Comparison of ENCODE assay signal across 12 cellular contexts in the genomic region with DNA sequence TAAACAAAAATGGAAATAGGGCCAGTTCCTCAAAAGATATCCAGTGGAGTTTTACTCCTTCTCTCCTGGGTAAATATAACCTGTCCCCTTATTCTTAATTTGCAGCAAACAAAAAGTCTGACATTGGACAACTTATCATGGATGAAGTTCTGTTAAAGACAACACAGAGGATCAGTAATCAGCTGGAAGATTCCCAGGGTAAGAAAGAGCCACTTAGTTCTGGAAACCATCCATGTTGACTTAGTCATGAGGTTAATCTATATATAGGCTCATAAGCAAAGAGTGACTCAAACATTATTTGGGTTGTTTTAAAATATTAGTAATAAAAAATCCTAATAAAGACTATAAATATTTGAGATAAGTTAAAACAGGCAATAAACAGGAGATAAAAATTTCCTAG. TPM values are rescaled to one million over a fixed set of nuclear protein-coding genes. Genes with fewer than 3 reads are reported as not detected.
DNase-seq lines count a peak whose midpoint lies in the region; ATAC-seq and TF ChIP-seq lines count a peak whose summit lies in the region.
"Had no signal": no experiment of that assay in that cellular context is flagged by ENCODE, and none has a peak within 500 bp of the region (broad histone marks: within the 10 kb centered on the region; RNA-seq: fewer than 3 reads in every experiment).

No MANE protein-coding gene starts in this region.

- no peaks in the 10 kb centered on the region for H3K9me3 ChIP-seq in Caco-2
- no peaks in the 10 kb centered on the region for H3K9me3 ChIP-seq in tibial artery
- H3K9me3 ChIP-seq: prostate gland had no signal

- H3K4me3 ChIP-seq in Caco-2 (ENCODE audit: low read depth, low read length) = no peak overlapping the region
- H3K4me3 ChIP-seq in fibroblast of mammary gland (ENCODE audit: control insufficient read depth, low read depth, low read length) = no peak overlapping the region
- no peak overlapping the region for H3K4me3 ChIP-seq in retinal pigment epithelial cell (ENCODE audit: low read length)
- no peak overlapping the region for H3K4me3 ChIP-seq in tibial artery
- H3K4me3 ChIP-seq: prostate gland had no signal

- no peak for ATAC-seq in naive thymus-derived CD8-positive, alpha-beta T cell

- BruUV-seq in Caco-2 (replicated peaks; lab: Mats Ljungman, UMichigan) = TSS peak; percentile 19

- H3K4me1 Mint-ChIP-seq in Caco-2 (ENCODE audit: low read depth, unreplicated experiment) = peaks cover 6% of the 10 kb centered on the region
- H3K4me1 Mint-ChIP-seq in naive thymus-derived CD8-positive, alpha-beta T cell = peaks cover 0 to 2% (median 0%) of the 10 kb centered on the region in 4 donors
- H3K4me1 Mint-ChIP-seq: activated B cell treated with CpG ODN at 0.5 μM for 24 hours had no signal

- TF ChIP-seq CTCF in Caco-2 (IDR thresholded peaks at IDR 0.05; ENCODE audit: insufficient read depth in 1 of 2, low read depth in 1 of 2, low read length in 1 of 2, severe bottlenecking in 1 of 2, unreplicated experiment in 1 of 2) (no peak), RWPE1 (conservative IDR thresholded peaks at IDR 0.05; ENCODE audit: low read depth) (no peak), fibroblast of mammary gland (conservative IDR thresholded peaks at IDR 0.05; ENCODE audit: control insufficient read depth, insufficient read depth, low read depth, low read length) (no peak), retinal pigment epithelial cell (conservative IDR thresholded peaks at IDR 0.05; ENCODE audit: low read depth, low read length) (no peak), tibial artery (IDR thresholded peaks at IDR 0.05) (no peak)

- H3K4me3 Mint-ChIP-seq in Caco-2 (ENCODE audit: unreplicated experiment) = no peak overlapping the region
- H3K4me3 Mint-ChIP-seq in naive thymus-derived CD8-positive, alpha-beta T cell = no peak overlapping the region
- H3K4me3 Mint-ChIP-seq: activated B cell treated with CpG ODN at 0.5 μM for 24 hours; stimulated activated naive CD8-positive, alpha-beta T cell treated with anti-CD3 and anti-CD28 coated beads, Interleukin-15, Interleukin-2, amounts not matched to agents 100 ng/mL and 50 ng/mL, for 24 hours had no signal

- no peak overlapping the region for H3K27ac Mint-ChIP-seq in Caco-2 (ENCODE audit: unreplicated experiment)
- H3K27ac Mint-ChIP-seq in naive thymus-derived CD8-positive, alpha-beta T cell = peak overlapping the region in 1 of 10 donors; percentile 66
- H3K27ac Mint-ChIP-seq: activated B cell treated with CpG ODN at 0.5 μM for 24 hours; stimulated activated naive CD8-positive, alpha-beta T cell treated with anti-CD3 and anti-CD28 coated beads, Interleukin-15, Interleukin-2, amounts not matched to agents 100 ng/mL and 50 ng/mL, for 24 hours had no signal

- POLR2A ChIA-PET in Caco-2 (lab: Charles Lee) (no interaction called here), RWPE1 (lab: Yijun Ruan, JAX; ENCODE audit: low non-redundant PET) (interaction anchor here (0.6 kb wide), 1 partner anchor 19 kb away, joined by 4 read pairs; no protein-coding TSS in a partner anchor)
- POLR2A ChIA-PET in naive thymus-derived CD8-positive, alpha-beta T cell (lab: Charles Lee) = no interaction called here

- H3K4me1 ChIP-seq in Caco-2 (no peaks in the 10 kb centered on the region), tibial artery (peaks cover 0 to 8% (median 0%) of the 10 kb centered on the region in 4 donors)
- H3K4me1 ChIP-seq: prostate gland had no signal

- H3K27ac ChIP-seq in RWPE1 (no peak overlapping the region), tibial artery (no peak overlapping the region)
- H3K27ac ChIP-seq: prostate gland had no signal

- DNase-seq in Caco-2 (no peak), RWPE1 (ENCODE audit: low spot score) (peak; percentile 7), fibroblast of mammary gland (ENCODE audit: low read depth) (peak; percentile 87), retinal pigment epithelial cell (ENCODE audit: low read depth) (peak; percentile 42), GM19240 (ENCODE audit: insufficient read length, low spot score) (no peak), superior temporal gyrus (ENCODE audit: extremely low spot score) (no peak), tibial artery (no peak)
- DNase-seq in naive thymus-derived CD8-positive, alpha-beta T cell = no peak
- DNase-seq: activated B cell treated with CpG ODN at 0.5 μM for 24 hours, NCI-H2081 had no signal

- CTCF ChIA-PET in Caco-2 (lab: Charles Lee) = no interaction called here
- CTCF ChIA-PET in RWPE1 (lab: Yijun Ruan, JAX) = no interaction called here

- H3K27me3 ChIP-seq in Caco-2 (replicated peaks; ENCODE audit: control insufficient read depth, insufficient read depth, low read length) (no peaks in the 10 kb centered on the region), tibial artery (no peaks in the 10 kb centered on the region)

- peaks cover 55% of the 10 kb centered on the region for H3K36me3 Mint-ChIP-seq in Caco-2 (ENCODE audit: insufficient read depth, unreplicated experiment)
- H3K36me3 Mint-ChIP-seq in naive thymus-derived CD8-positive, alpha-beta T cell = peaks cover 5 to 48% (median 12%) of the 10 kb centered on the region in 3 donors

- no peaks in the 10 kb centered on the region for H3K27me3 Mint-ChIP-seq in Caco-2 (ENCODE audit: insufficient read depth, unreplicated experiment)
- H3K27me3 Mint-ChIP-seq in naive thymus-derived CD8-positive, alpha-beta T cell = no peaks in the 10 kb centered on the region
- H3K27me3 Mint-ChIP-seq: activated B cell treated with CpG ODN at 0.5 μM for 24 hours; stimulated activated naive CD8-positive, alpha-beta T cell treated with anti-CD3 and anti-CD28 coated beads, Interleukin-15, Interleukin-2, amounts not matched to agents 100 ng/mL and 50 ng/mL, for 24 hours had no signal

- H3K9me3 Mint-ChIP-seq in Caco-2 (ENCODE audit: unreplicated experiment) = no peaks in the 10 kb centered on the region
- no peaks in the 10 kb centered on the region for H3K9me3 Mint-ChIP-seq in naive thymus-derived CD8-positive, alpha-beta T cell
- H3K9me3 Mint-ChIP-seq: activated B cell treated with CpG ODN at 0.5 μM for 24 hours; stimulated activated naive CD8-positive, alpha-beta T cell treated with anti-CD3 and anti-CD28 coated beads, Interleukin-15, Interleukin-2, amounts not matched to agents 100 ng/mL and 50 ng/mL, for 24 hours had no signal

- intact Hi-C loops in Caco-2 (cut with micrococcal nuclease; ENCODE audit: unreplicated experiment) (no loop called here), tibial artery (cut with DNase I; ENCODE audit: low total_unique reads) (no loop called here)

- H3K36me3 ChIP-seq in Caco-2 (ENCODE audit: control insufficient read depth, insufficient read depth, low read length) (no peaks in the 10 kb centered on the region; the same call in 1 of the 2 replicates), tibial artery (peaks cover 0 to 17% (median 0%) of the 10 kb centered on the region in 3 donors)
- H3K36me3 ChIP-seq: prostate gland had no signal

RNA-seq across cellular contexts. Expression of gene EBPL, which starts 40.5 kb away (rescaled TPM):
- 105 and 114 TPM in 2 replicates for total RNA-seq in Caco-2 (2022)
- total RNA-seq in naive thymus-derived CD8-positive, alpha-beta T cell = 10 to 100 TPM; 27.0 to 31.2 TPM
- 10 to 100 TPM; 57.0 to 76.5 (median 63.3) TPM for polyA plus RNA-seq in naive thymus-derived CD8-positive, alpha-beta T cell

Comparison
In these comparisons a context has a peak if more than half of its experiments do, and no peak if none do; other contexts are left out.
1. DNase-seq: peak in RWPE1 (single experiment), fibroblast of mammary gland (single experiment) and retinal pigment epithelial cell (single experiment); none in Caco-2 (0 of 2), GM19240 (single experiment), superior temporal gyrus (single experiment), tibial artery (0 of 2) and naive thymus-derived CD8-positive, alpha-beta T cell (0 of 10).